18 cellular contexts compared by ENCODE assay signal in the genomic region with DNA sequence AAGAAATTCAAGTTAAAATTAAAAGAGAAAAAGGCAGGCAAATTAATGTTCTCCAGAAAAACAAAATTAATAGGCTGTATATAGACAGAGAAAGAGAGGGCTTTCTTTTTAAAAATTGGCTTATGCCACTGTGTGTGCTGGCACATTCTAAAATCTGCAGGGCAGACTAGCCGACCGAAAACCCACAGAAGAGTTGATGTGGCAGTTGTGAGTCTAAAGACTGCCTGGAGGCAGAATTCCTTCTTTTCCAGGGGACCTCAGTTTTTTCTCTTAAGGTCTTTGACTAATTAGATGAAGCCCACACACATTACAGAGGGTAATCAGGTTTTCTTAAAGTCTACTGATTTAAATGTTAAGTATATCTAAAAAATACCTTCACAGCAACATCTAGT.
DNase-seq lines count a peak whose midpoint lies in the region; ATAC-seq and TF ChIP-seq lines count a peak whose summit lies in the region.
"Had no signal": no experiment of that assay in that cellular context is flagged by ENCODE, and none has a peak within 500 bp of the region (broad histone marks: within the 10 kb centered on the region; RNA-seq: fewer than 3 reads in every experiment).

No MANE protein-coding gene starts in this region.

- H3K36me3 ChIP-seq in ascending aorta (no peaks in the 10 kb centered on the region), lower lobe of right lung (no peaks in the 10 kb centered on the region), smooth muscle cell (ENCODE audit: low read depth) (no peaks in the 10 kb centered on the region)
- H3K36me3 ChIP-seq: heart left ventricle, neutrophil, uterus had no signal

- H3K27me3 ChIP-seq in ascending aorta (no peaks in the 10 kb centered on the region), lower lobe of right lung (ENCODE audit: low read depth) (no peaks in the 10 kb centered on the region), smooth muscle cell (ENCODE audit: low read depth) (no peaks in the 10 kb centered on the region)
- H3K27me3 ChIP-seq: heart left ventricle, neutrophil, uterus had no signal

- no peak overlapping the region for H3K4me3 ChIP-seq in ascending aorta
- H3K4me3 ChIP-seq in lower lobe of right lung, result no peak overlapping the region
- no peak overlapping the region for H3K4me3 ChIP-seq in smooth muscle cell
- H3K4me3 ChIP-seq: heart left ventricle, uterus had no signal

- ATAC-seq in lower lobe of right lung (no peak), HG02623 (IDR thresholded peaks at IDR 0.05; ENCODE audit: unreplicated experiment) (no peak)
- ATAC-seq: activated T-cell treated with anti-CD3 and anti-CD28 coated beads, Interleukin-2, amount 50 U/mL, for 72 hours had no signal

- WGBS in smooth muscle cell (ENCODE audit: low lambda C conversion rate), result 49% methylated on average over 2 of the region's 2 CpGs

- no peaks in the 10 kb centered on the region for H3K79me2 ChIP-seq in smooth muscle cell (ENCODE audit: low read depth)

- intact Hi-C loops in ascending aorta (cut with DNase I) (loop anchor here (2.0 to 10.0 kb wide), 4 partner anchors 18 to 424 kb away; no protein-coding TSS in a partner anchor), lower lobe of right lung (cut with DNase I) (no loop called here)

- DNase-seq in ELR (ENCODE audit: low read depth) (peak; percentile 54), ascending aorta (ENCODE audit: low spot score in 2 of 2) (no peak), lower lobe of right lung (no peak), smooth muscle cell (lab: John Stamatoyannopoulos, UW; ENCODE audit: unreplicated experiment) (no peak), dedifferentiated amniotic fluid mesenchymal stem cell (ENCODE audit: extremely low spot score) (no peak), NCI-H748 treated with DMSO at 0.1 percent for 48 hours (lab: John Stamatoyannopoulos, UW) (no peak)
- DNase-seq in stimulated activated CD8-positive, alpha-beta memory T cell treated with anti-CD3 and anti-CD28 coated beads, Interleukin-4, amount 100 ng/mL, for 48 hours, result no peak
- DNase-seq: activated naive CD8-positive, alpha-beta T cell treated with anti-CD3 and anti-CD28 coated beads for 36 hours; activated T-cell treated with anti-CD3 and anti-CD28 coated beads, Interleukin-2, amount 50 U/mL, for 72 hours; COR-L47; GDM1; heart left ventricle; NCI-H1417 treated with DMSO at 0.1 percent for 48 hours; NCI-H526 treated with DMSO at 0.1 percent for 48 hours; right cardiac atrium; uterus had no signal

- no peak for TF ChIP-seq CTCF in ascending aorta (IDR thresholded peaks at IDR 0.05)
- no peak for TF ChIP-seq CTCF in lower lobe of right lung (IDR thresholded peaks at IDR 0.05)
- no peak for TF ChIP-seq CTCF in smooth muscle cell (IDR thresholded peaks at IDR 0.05; ENCODE audit: borderline replicate concordance, insufficient read depth, poor library complexity, severe bottlenecking)

- H3K9ac ChIP-seq in smooth muscle cell (ENCODE audit: low read depth), result peak overlapping the region; percentile 89

- no peaks in the 10 kb centered on the region for H4K20me1 ChIP-seq in smooth muscle cell (ENCODE audit: low read depth)

- H3K9me3 ChIP-seq in ascending aorta (no peaks in the 10 kb centered on the region), lower lobe of right lung (no peaks in the 10 kb centered on the region), smooth muscle cell (replicated peaks; ENCODE audit: low read depth) (no peaks in the 10 kb centered on the region)
- H3K9me3 ChIP-seq: heart left ventricle, neutrophil, uterus had no signal

- H3K27ac ChIP-seq in ascending aorta (peak overlapping the region; percentile 86 to 89), lower lobe of right lung (peak overlapping the region; percentile 63), smooth muscle cell (ENCODE audit: low read depth) (peak overlapping the region; percentile 98)
- H3K27ac ChIP-seq: neutrophil had no signal

- peaks cover 24% of the 10 kb centered on the region for H3F3A ChIP-seq in smooth muscle cell (ENCODE audit: low read depth)

- peak overlapping the region; percentile 40 for H2AFZ ChIP-seq in smooth muscle cell (ENCODE audit: low read depth)

- H3K4me2 ChIP-seq in smooth muscle cell, result peak overlapping the region; percentile 80

- peaks cover 9 to 43% of the 10 kb centered on the region in 2 donors for H3K4me1 ChIP-seq in ascending aorta
- peaks cover 25% of the 10 kb centered on the region for H3K4me1 ChIP-seq in lower lobe of right lung
- peaks cover 32% of the 10 kb centered on the region for H3K4me1 ChIP-seq in smooth muscle cell (ENCODE audit: low read depth)
- H3K4me1 ChIP-seq: uterus had no signal
